Comparison of ENCODE assay signal across 21 cellular contexts in genomic region chr4:15314974-15315373, GRCh38.
"Had no signal": no experiment of that assay in that cellular context is flagged by ENCODE, and none has a peak within 500 bp of the region (broad histone marks: within the 10 kb centered on the region; RNA-seq: fewer than 3 reads in every experiment).

No MANE protein-coding gene starts in this region.

- H3K4me2 ChIP-seq: KMS-11 had no signal

- DNase-seq: activated CD4-positive, alpha-beta T cell treated with anti-CD3 and anti-CD28 coated beads for 48 hours; activated CD4-positive, alpha-beta T cell treated with anti-CD3 and anti-CD28 coated beads, Interleukin-2, amount 50 U/mL, for 4 hours; activated CD4-positive, CD25-positive, alpha-beta regulatory T cell treated with anti-CD3 and anti-CD28 coated beads, Interleukin-2, amount 50 U/mL, for 72 hours; activated CD8-positive, alpha-beta memory T cell treated with anti-CD3 and anti-CD28 coated beads, Interleukin-2, amount 50 U/mL, for 48 hours; activated CD8-positive, alpha-beta T cell treated with anti-CD3 and anti-CD28 coated beads, Interleukin-2, amount 10 ng/mL, durations not matched to agents 7 days and 5 days; activated effector memory CD4-positive, alpha-beta T cell treated with Interleukin-2 at 50 U/mL for 16 hours; activated naive CD4-positive, alpha-beta T cell; activated T-cell treated with anti-CD3 and anti-CD28 coated beads, Interleukin-2, amount 50 U/mL, for 24 hours; amniotic stem cell; central memory CD4-positive, alpha-beta T cell; NCI-H1092; NCI-H1417; NCI-H2171; NCI-H226; NCI-H526 treated with DMSO at 0.1 percent for 48 hours; NCI-H82; SIG-M5; T-helper 17 cell; T-helper 9 cell had no signal

- H3K9ac ChIP-seq: KMS-11 had no signal

- H3K27ac ChIP-seq: KMS-11 had no signal

- ATAC-seq: activated CD8-positive, alpha-beta T cell treated with anti-CD3 and anti-CD28 coated beads, Interleukin-2, amount 10 ng/mL, durations not matched to agents 7 days and 5 days; T-helper 17 cell; WTC11 had no signal
